ENCODE assay signal across 1 cellular context in genomic region chr2:62706721-62707516, GRCh38.
TF ChIP-seq lines count a peak whose summit lies in the region.

No MANE protein-coding gene starts in this region.

TF ChIP-seq in HepG2, 621 proteins besides CTCF, POLR2A, EP300 and RAD21 (continued from another document and continues in another):
- TF ChIP-seq ARID4A (CRISPR knock-in tag; IDR thresholded peaks at IDR 0.05; ENCODE audit: borderline replicate concordance) (no peak; the same call in 1 of the 2 replicates), PTBP1 (IDR thresholded peaks at IDR 0.05; ENCODE audit: low read depth, low read length, poor library complexity, severe bottlenecking) (no peak), GMEB1 (CRISPR knock-in tag; IDR thresholded peaks at IDR 0.05; ENCODE audit: borderline replicate concordance) (no peak), CREM (IDR thresholded peaks at IDR 0.05) (no peak), CREM (CRISPR knock-in tag; IDR thresholded peaks at IDR 0.05) (no peak), ZSCAN25 (CRISPR knock-in tag; IDR thresholded peaks at IDR 0.05) (no peak), NCOA2 (CRISPR knock-in tag; IDR thresholded peaks at IDR 0.05) (no peak), ZNF143 (CRISPR knock-in tag; IDR thresholded peaks at IDR 0.05) (no peak), GABPA (IDR thresholded peaks at IDR 0.05; ENCODE audit: low read depth, low read length) (no peak), GABPA (CRISPR knock-in tag; IDR thresholded peaks at IDR 0.05; ENCODE audit: low read depth) (no peak), ZNF572 (CRISPR knock-in tag; IDR thresholded peaks at IDR 0.05) (no peak; the same call in 1 of the 2 replicates), PHF8 (CRISPR knock-in tag; IDR thresholded peaks at IDR 0.05) (peak; percentile 36; the same call in 1 of the 2 replicates), ZIK1 (CRISPR knock-in tag; IDR thresholded peaks at IDR 0.05; ENCODE audit: borderline replicate concordance, low read depth) (no peak), HDAC1 (CRISPR knock-in tag; IDR thresholded peaks at IDR 0.05) (peak; percentile 59), RORA (CRISPR knock-in tag; IDR thresholded peaks at IDR 0.05) (no peak), ZFP62 (CRISPR knock-in tag; IDR thresholded peaks at IDR 0.05) (no peak), HNRNPL (IDR thresholded peaks at IDR 0.05; ENCODE audit: low read depth, low read length) (no peak; the same call in 1 of the 2 replicates), SOX6 (IDR thresholded peaks at IDR 0.05) (no peak), SOX6 (CRISPR knock-in tag; IDR thresholded peaks at IDR 0.05) (peak; percentile 35; the same call in 1 of the 2 replicates), ZNF549 (CRISPR knock-in tag; IDR thresholded peaks at IDR 0.05) (no peak), ZBTB25 (CRISPR knock-in tag; IDR thresholded peaks at IDR 0.05) (no peak), ZNF256 (CRISPR knock-in tag; conservative IDR thresholded peaks at IDR 0.05) (no peak), AGO2 (optimal IDR thresholded peaks at IDR 0.05; ENCODE audit: low read depth, low read length) (no peak), ZNF850 (CRISPR knock-in tag; conservative IDR thresholded peaks at IDR 0.05) (no peak), CENPBD1 (CRISPR knock-in tag; IDR thresholded peaks at IDR 0.05; ENCODE audit: borderline replicate concordance, low read depth) (no peak), ZNF749 (CRISPR knock-in tag; IDR thresholded peaks at IDR 0.05; ENCODE audit: borderline replicate concordance) (no peak), DNMT3B (CRISPR knock-in tag; conservative IDR thresholded peaks at IDR 0.05) (no peak), ATF4 (CRISPR knock-in tag; IDR thresholded peaks at IDR 0.05) (peak in 1 of 2 experiments; percentile 54; a peak in 2 of 4 replicates), TBP (CRISPR knock-in tag; IDR thresholded peaks at IDR 0.05) (no peak), ATF2 (CRISPR knock-in tag; IDR thresholded peaks at IDR 0.05) (no peak; the same call in 1 of the 2 replicates), ZNF251 (CRISPR knock-in tag; IDR thresholded peaks at IDR 0.05) (no peak), DMTF1 (CRISPR knock-in tag; IDR thresholded peaks at IDR 0.05) (no peak), REST (IDR thresholded peaks at IDR 0.05; ENCODE audit: borderline replicate concordance in 1 of 2, low read depth in 1 of 2, low read length in 2 of 2) (peak in 1 of 2 experiments; percentile 15; a peak in 1 of 4 replicates), ZNF253 (CRISPR knock-in tag; IDR thresholded peaks at IDR 0.05; ENCODE audit: borderline replicate concordance) (no peak), TFAP4 (IDR thresholded peaks at IDR 0.05; ENCODE audit: borderline replicate concordance, low read depth) (no peak), RNF219 (CRISPR knock-in tag; IDR thresholded peaks at IDR 0.05) (no peak), HOXA9 (CRISPR knock-in tag; IDR thresholded peaks at IDR 0.05; ENCODE audit: borderline replicate concordance) (no peak), TRAFD1 (CRISPR knock-in tag; IDR thresholded peaks at IDR 0.05; ENCODE audit: borderline replicate concordance) (no peak), SNAPC2 (CRISPR knock-in tag; IDR thresholded peaks at IDR 0.05) (no peak), MAX (IDR thresholded peaks at IDR 0.05) (0 out of 2 replicates have a peak, but pooled peaks have one; percentile 37)
